ENCODE assay signal across 18 cellular contexts in genomic region chr21:37659874-37660273, GRCh38.
"Had no signal": no experiment of that assay in that cellular context is flagged by ENCODE, and none has a peak within 500 bp of the region (broad histone marks: within the 10 kb centered on the region; RNA-seq: fewer than 3 reads in every experiment).

No MANE protein-coding gene starts in this region.

- H3K27ac ChIP-seq: colonic mucosa, spleen, testis had no signal

- H3K9me3 Mint-ChIP-seq: activated CD4-positive, alpha-beta memory T cell treated with anti-CD3 and anti-CD28 coated beads, Interleukin-2, amount 10 ng/mL, durations not matched to agents 7 days and 5 days; activated T-cell treated with anti-CD3 and anti-CD28 coated beads, Interleukin-2, amount 50 U/mL, for 4 hours; naive thymus-derived CD8-positive, alpha-beta T cell had no signal

- H3K27me3 Mint-ChIP-seq: activated CD4-positive, alpha-beta T cell treated with anti-CD3 and anti-CD28 coated beads for 36 hours had no signal

- H3K4me3 Mint-ChIP-seq: activated CD4-positive, alpha-beta memory T cell treated with anti-CD3 and anti-CD28 coated beads, Interleukin-2, amount 10 ng/mL, durations not matched to agents 7 days and 5 days; activated CD4-positive, alpha-beta T cell treated with anti-CD3 and anti-CD28 coated beads for 36 hours; activated T-cell treated with anti-CD3 and anti-CD28 coated beads, Interleukin-2, amount 50 U/mL, for 4 hours; naive thymus-derived CD8-positive, alpha-beta T cell had no signal

- DNase-seq: activated CD4-positive, alpha-beta memory T cell treated with anti-CD3 and anti-CD28 coated beads, Interleukin-2, amount 10 ng/mL, durations not matched to agents 7 days and 5 days; activated CD4-positive, alpha-beta T cell treated with anti-CD3 and anti-CD28 coated beads for 36 hours; activated effector memory CD4-positive, alpha-beta T cell treated with Interleukin-2 at 50 U/mL for 16 hours; activated naive CD4-positive, alpha-beta T cell treated with anti-CD3 and anti-CD28 coated beads, Interleukin-2, amount 50 U/mL, for 16 hours; activated T-cell treated with anti-CD3 and anti-CD28 coated beads, Interleukin-2, amount 50 U/mL, for 4 hours; caudate nucleus; colonic mucosa; effector CD4-positive, alpha-beta T cell; foreskin melanocyte; head of caudate nucleus; mucosa of descending colon; naive thymus-derived CD8-positive, alpha-beta T cell; pancreas; spleen; stomach; testis had no signal

- H3K4me1 ChIP-seq: colonic mucosa, spleen had no signal

- ATAC-seq: activated CD4-positive, alpha-beta T cell treated with anti-CD3 and anti-CD28 coated beads for 36 hours; activated T-cell treated with anti-CD3 and anti-CD28 coated beads, Interleukin-2, amount 50 U/mL, for 4 hours; naive thymus-derived CD8-positive, alpha-beta T cell had no signal

- H3K4me1 Mint-ChIP-seq: activated CD4-positive, alpha-beta memory T cell treated with anti-CD3 and anti-CD28 coated beads, Interleukin-2, amount 10 ng/mL, durations not matched to agents 7 days and 5 days; activated CD4-positive, alpha-beta T cell treated with anti-CD3 and anti-CD28 coated beads for 36 hours; naive thymus-derived CD8-positive, alpha-beta T cell had no signal

- H3K27ac Mint-ChIP-seq: activated CD4-positive, alpha-beta memory T cell treated with anti-CD3 and anti-CD28 coated beads, Interleukin-2, amount 10 ng/mL, durations not matched to agents 7 days and 5 days; activated CD4-positive, alpha-beta T cell treated with anti-CD3 and anti-CD28 coated beads for 36 hours; naive thymus-derived CD8-positive, alpha-beta T cell had no signal

- H3K4me3 ChIP-seq: colonic mucosa, lung, mucosa of descending colon, pancreas, sigmoid colon, spleen, stomach, testis had no signal

- H3K36me3 Mint-ChIP-seq: naive thymus-derived CD8-positive, alpha-beta T cell had no signal

- H3K9me3 ChIP-seq: colonic mucosa, mucosa of descending colon, pancreas, sigmoid colon, stomach, testis had no signal

- H3K27me3 ChIP-seq: colonic mucosa, pancreas, sigmoid colon, stomach, testis had no signal

- H3K36me3 ChIP-seq: colonic mucosa, pancreas, sigmoid colon, spleen, stomach had no signal
